In the genomic region with DNA sequence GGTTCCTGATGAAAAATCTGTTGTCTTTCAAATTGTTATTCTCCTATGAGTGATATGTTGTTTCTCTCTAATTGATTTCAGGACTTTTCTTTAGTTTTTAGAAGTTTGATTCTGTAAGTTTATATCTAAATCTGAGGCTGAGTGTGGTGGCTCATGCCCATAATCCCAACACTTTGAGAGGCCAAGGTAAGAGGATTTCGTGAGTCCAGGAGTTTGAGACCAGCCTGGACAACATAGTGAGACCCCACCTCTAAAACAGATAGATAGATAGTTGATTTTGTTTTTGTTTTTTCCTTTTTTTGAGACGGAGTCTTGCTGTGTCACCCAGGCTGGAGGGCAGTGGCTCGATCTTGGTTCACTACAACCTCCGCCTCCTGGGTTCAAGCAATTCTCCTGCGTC, we compare ENCODE assay signal across 2 cellular contexts.
TF ChIP-seq lines count a peak whose summit lies in the region.

No MANE protein-coding gene starts in this region.

TF ChIP-seq in HepG2, 621 proteins besides CTCF, POLR2A, EP300 and RAD21:
- TF ChIP-seq SALL1 (CRISPR knock-in tag; IDR thresholded peaks at IDR 0.05) = no peak
- TF ChIP-seq ZNF121 (CRISPR knock-in tag; IDR thresholded peaks at IDR 0.05) = peak; percentile 77

TF ChIP-seq in K562, 482 proteins besides CTCF, POLR2A, EP300 and RAD21:
- TF ChIP-seq RBM25 (IDR thresholded peaks at IDR 0.05; ENCODE audit: low read depth, low read length, severe bottlenecking) = peak; percentile 57
- TF ChIP-seq, protein P1, sequence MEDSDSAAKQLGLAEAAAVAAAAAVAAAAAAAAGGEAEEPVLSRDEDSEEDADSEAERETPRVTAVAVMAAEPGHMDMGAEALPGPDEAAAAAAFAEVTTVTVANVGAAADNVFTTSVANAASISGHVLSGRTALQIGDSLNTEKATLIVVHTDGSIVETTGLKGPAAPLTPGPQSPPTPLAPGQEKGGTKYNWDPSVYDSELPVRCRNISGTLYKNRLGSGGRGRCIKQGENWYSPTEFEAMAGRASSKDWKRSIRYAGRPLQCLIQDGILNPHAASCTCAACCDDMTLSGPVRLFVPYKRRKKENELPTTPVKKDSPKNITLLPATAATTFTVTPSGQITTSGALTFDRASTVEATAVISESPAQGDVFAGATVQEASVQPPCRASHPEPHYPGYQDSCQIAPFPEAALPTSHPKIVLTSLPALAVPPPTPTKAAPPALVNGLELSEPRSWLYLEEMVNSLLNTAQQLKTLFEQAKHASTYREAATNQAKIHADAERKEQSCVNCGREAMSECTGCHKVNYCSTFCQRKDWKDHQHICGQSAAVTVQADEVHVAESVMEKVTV (CRISPR knock-in tag; IDR thresholded peaks at IDR 0.05) = no peak
- no peak for TF ChIP-seq JUN (IDR thresholded peaks at IDR 0.05; ENCODE audit: borderline replicate concordance, low read depth, low read length)
- TF ChIP-seq JUN (CRISPR knock-in tag; IDR thresholded peaks at IDR 0.05; ENCODE audit: borderline replicate concordance) = no peak
- no peak for TF ChIP-seq HDAC1 (IDR thresholded peaks at IDR 0.05)
- TF ChIP-seq FOXA3 (CRISPR knock-in tag; conservative IDR thresholded peaks at IDR 0.05 in 1 of 2, IDR thresholded peaks at IDR 0.05 in 1 of 2) = no peak
- TF ChIP-seq ZNF121 (CRISPR knock-in tag; conservative IDR thresholded peaks at IDR 0.05) = peak; percentile 78
